19 cellular contexts compared by ENCODE assay signal in genomic region chr1:167332503-167332902, GRCh38.
A peak's percentile ranks its signal among the peaks of the same experiment; 100 is the strongest.
DNase-seq lines count a peak whose midpoint lies in the region; ATAC-seq, FAIRE-seq and TF ChIP-seq lines count a peak whose summit lies in the region.
"Had no signal": no experiment of that assay in that cellular context is flagged by ENCODE, and none has a peak within 500 bp of the region (broad histone marks: within the 10 kb centered on the region; RNA-seq: fewer than 3 reads in every experiment).

No MANE protein-coding gene starts in this region.

- H3K36me3 Mint-ChIP-seq in activated CD4-positive, alpha-beta T cell treated with anti-CD3 and anti-CD28 coated beads, Interleukin-2, amount 10 ng/mL, durations not matched to agents 24 days and 14 days (ENCODE audit: low read depth), result peaks cover 14% of the 10 kb centered on the region

- H3K4me3 ChIP-seq in BLaER1, result peak overlapping the region; percentile 68; the same call in 1 of the 2 replicates
- no peak overlapping the region for H3K4me3 ChIP-seq in bronchial epithelial cell (ENCODE audit: low read depth, low read length)
- H3K4me3 ChIP-seq: coronary artery, esophagus muscularis mucosa, GM23338 had no signal

- peak overlapping the region; percentile 85; the same call in 1 of the 2 replicates for H3K27ac ChIP-seq in BLaER1
- H3K27ac ChIP-seq: coronary artery, esophagus muscularis mucosa, parathyroid adenoma had no signal

- H3K4me2 ChIP-seq in BLaER1, result peak overlapping the region; percentile 87
- H3K4me2 ChIP-seq: GM23338 had no signal

- H3K36me3 ChIP-seq in BLaER1, result peaks cover 40% of the 10 kb centered on the region
- no peaks in the 10 kb centered on the region for H3K36me3 ChIP-seq in bronchial epithelial cell (ENCODE audit: control insufficient read depth, insufficient read depth, low read length)

- H3K9ac ChIP-seq in BLaER1, result no peak overlapping the region
- H3K9ac ChIP-seq: parathyroid adenoma had no signal

- H3K27me3 Mint-ChIP-seq in activated CD4-positive, alpha-beta T cell treated with anti-CD3 and anti-CD28 coated beads, Interleukin-2, amount 10 ng/mL, durations not matched to agents 24 days and 14 days, result no peaks in the 10 kb centered on the region
- H3K27me3 Mint-ChIP-seq: activated CD8-positive, alpha-beta T cell treated with anti-CD3 and anti-CD28 coated beads for 36 hours had no signal

- no peak for TF ChIP-seq CTCF in bronchial epithelial cell (IDR thresholded peaks at IDR 0.05; ENCODE audit: insufficient read depth, low read length, severe bottlenecking)
- TF ChIP-seq CTCF in GM20000 (IDR thresholded peaks at IDR 0.05; ENCODE audit: extremely low read depth, missing control alignments), result no peak

- no peak overlapping the region for H3K27ac Mint-ChIP-seq in activated CD4-positive, alpha-beta T cell treated with anti-CD3 and anti-CD28 coated beads, Interleukin-2, amount 10 ng/mL, durations not matched to agents 24 days and 14 days
- H3K27ac Mint-ChIP-seq: activated CD8-positive, alpha-beta T cell treated with anti-CD3 and anti-CD28 coated beads for 36 hours; GM23338 had no signal

- peaks cover 28% of the 10 kb centered on the region for H3K9me3 ChIP-seq in BLaER1

- peak; percentile 55 for ATAC-seq in left lobe of liver
- ATAC-seq in stimulated activated naive CD8-positive, alpha-beta T cell treated with anti-CD3 and anti-CD28 coated beads, Interleukin-15, Interleukin-2, amounts not matched to agents 100 U/mL and 50 U/mL, for 24 hours, result no peak
- ATAC-seq: activated CD8-positive, alpha-beta T cell treated with anti-CD3 and anti-CD28 coated beads for 36 hours; GM23338; left ventricle myocardium superior; Panc1; SK-N-SH treated with all-trans-retinoic acid at 6 μM for 48 hours had no signal

- intact Hi-C loops in activated CD4-positive, alpha-beta T cell treated with anti-CD3 and anti-CD28 coated beads, Interleukin-2, amount 10 ng/mL, durations not matched to agents 24 days and 14 days (cut with micrococcal nuclease), result no loop called here

- H3K27me3 ChIP-seq in BLaER1, result no peaks in the 10 kb centered on the region
- H3K27me3 ChIP-seq in bronchial epithelial cell (ENCODE audit: control insufficient read depth, insufficient read depth, low read length), result no peaks in the 10 kb centered on the region
- H3K27me3 ChIP-seq: esophagus muscularis mucosa had no signal

- FAIRE-seq in bronchial epithelial cell (lab: Jason Lieb, UNC), result no peak
- FAIRE-seq: small intestine had no signal

- H3K4me1 ChIP-seq in BLaER1, result peaks cover 46% of the 10 kb centered on the region
- H3K4me1 ChIP-seq: parathyroid adenoma had no signal

- H3K4me3 Mint-ChIP-seq in activated CD4-positive, alpha-beta T cell treated with anti-CD3 and anti-CD28 coated beads, Interleukin-2, amount 10 ng/mL, durations not matched to agents 24 days and 14 days, result no peak overlapping the region
- H3K4me3 Mint-ChIP-seq: activated CD8-positive, alpha-beta T cell treated with anti-CD3 and anti-CD28 coated beads for 36 hours; GM23338 had no signal

- H4K20me1 ChIP-seq in BLaER1, result no peaks in the 10 kb centered on the region

- H3K4me1 Mint-ChIP-seq in activated CD4-positive, alpha-beta T cell treated with anti-CD3 and anti-CD28 coated beads, Interleukin-2, amount 10 ng/mL, durations not matched to agents 24 days and 14 days, result peaks cover 18% of the 10 kb centered on the region

- peaks cover 4% of the 10 kb centered on the region for H3K9me3 Mint-ChIP-seq in activated CD4-positive, alpha-beta T cell treated with anti-CD3 and anti-CD28 coated beads, Interleukin-2, amount 10 ng/mL, durations not matched to agents 24 days and 14 days
- H3K9me3 Mint-ChIP-seq: GM23338 had no signal

- peak; percentile 10 for DNase-seq in LHCN-M2 (ENCODE audit: low read depth)
- DNase-seq in bronchial epithelial cell (ENCODE audit: low read depth), result peak; percentile 72
- no peak for DNase-seq in left lobe of liver (ENCODE audit: low spot score)
- DNase-seq in GM20000 (ENCODE audit: low spot score), result no peak
- DNase-seq in activated CD4-positive, alpha-beta T cell treated with anti-CD3 and anti-CD28 coated beads, Interleukin-2, amount 10 ng/mL, durations not matched to agents 24 days and 14 days, result no peak
- DNase-seq in AML-193 (lab: John Stamatoyannopoulos, UW), result no peak
- DNase-seq in stimulated activated naive CD8-positive, alpha-beta T cell treated with anti-CD3 and anti-CD28 coated beads, Interleukin-15, Interleukin-2, amounts not matched to agents 100 U/mL and 50 U/mL, for 24 hours, result no peak
- DNase-seq: activated CD8-positive, alpha-beta T cell treated with anti-CD3 and anti-CD28 coated beads for 36 hours; left ventricle myocardium superior; NCI-H2029; NCI-H510A; small intestine had no signal

Comparison
In these comparisons a context has a peak if more than half of its experiments do, and no peak if none do; other contexts are left out.
1. DNase-seq: peak in LHCN-M2 (single experiment) and bronchial epithelial cell (single experiment); none in left lobe of liver (single experiment), GM20000 (single experiment), activated CD4-positive, alpha-beta T cell treated with anti-CD3 and anti-CD28 coated beads, Interleukin-2, amount 10 ng/mL, durations not matched to agents 24 days and 14 days (single experiment), AML-193 (0 of 2) and stimulated activated naive CD8-positive, alpha-beta T cell treated with anti-CD3 and anti-CD28 coated beads, Interleukin-15, Interleukin-2, amounts not matched to agents 100 U/mL and 50 U/mL, for 24 hours (single experiment).